In genomic region chr16:21943571-21943970, GRCh38 we compare ENCODE assay signal across 35 cellular contexts. TPM values are rescaled to one million over a fixed set of nuclear protein-coding genes. Genes with fewer than 3 reads are reported as not detected.
"Had no signal": no experiment of that assay in that cellular context is flagged by ENCODE, and none has a peak within 500 bp of the region (broad histone marks: within the 10 kb centered on the region; RNA-seq: fewer than 3 reads in every experiment).

No MANE protein-coding gene starts in this region.

- DNase-seq: naive thymus-derived CD8-positive, alpha-beta T cell; nephron progenitor cell; occipital lobe; ovary; posterior cingulate gyrus; psoas muscle; right cardiac atrium; right lobe of liver; sigmoid colon; spleen; stimulated activated CD4-positive, alpha-beta T cell treated with anti-CD3 and anti-CD28 coated beads, Interleukin-12 subunit alpha, Interleukin-12 subunit beta, amount 100 ng/mL, for 4 hours; stimulated activated CD4-positive, alpha-beta T cell treated with anti-CD3 and anti-CD28 coated beads, Interleukin-1b, Interleukin-23, amount 100 ng/mL, for 48 hours; stimulated activated CD4-positive, alpha-beta T cell treated with anti-CD3 and anti-CD28 coated beads, Interleukin-4, amount 100 ng/mL, for 1 hour; stimulated activated CD4-positive, alpha-beta T cell treated with anti-CD3 and anti-CD28 coated beads, Interleukin-4, amount 100 ng/mL, for 4 hours; stimulated activated CD8-positive, alpha-beta memory T cell treated with anti-CD3 and anti-CD28 coated beads, Interleukin-4, amount 100 ng/mL, for 48 hours; stimulated activated naive CD4-positive, alpha-beta T cell; stimulated activated naive CD8-positive, alpha-beta T cell treated with anti-CD3 and anti-CD28 coated beads, Interleukin-15, amount 100 ng/mL, for 72 hours; stimulated activated naive CD8-positive, alpha-beta T cell treated with anti-CD3 and anti-CD28 coated beads, Interleukin-15, Interleukin-2, amounts not matched to agents 100 U/mL and 50 U/mL, for 24 hours; substantia nigra; testis; tibial artery; transverse colon; upper lobe of right lung; uterus had no signal

- H3K27me3 ChIP-seq: ovary, right lobe of liver, sigmoid colon, spleen, suprapubic skin, testis, tibial artery, transverse colon, upper lobe of right lung, uterus had no signal

- H3K9me3 ChIP-seq: ovary, psoas muscle, right lobe of liver, sigmoid colon, spleen, suprapubic skin, testis, tibial artery, transverse colon, upper lobe of right lung, uterus had no signal

- H3K4me2 ChIP-seq: smooth muscle cell had no signal

- H3K36me3 ChIP-seq: ovary, right lobe of liver, sigmoid colon, spleen, suprapubic skin, tibial artery, transverse colon, upper lobe of right lung, uterus had no signal

- H3K9ac ChIP-seq: parathyroid adenoma had no signal

- H3K4me3 ChIP-seq: ovary, psoas muscle, right lobe of liver, sigmoid colon, skin epidermis, smooth muscle cell, spleen, suprapubic skin, testis, tibial artery, transverse colon, upper lobe of right lung, uterus had no signal

- H3K4me1 ChIP-seq: parathyroid adenoma, psoas muscle, sigmoid colon, suprapubic skin, testis, tibial artery, transverse colon, upper lobe of right lung, uterus had no signal

- H3K27ac ChIP-seq: ovary, parathyroid adenoma, psoas muscle, right lobe of liver, sigmoid colon, skin epidermis, spleen, suprapubic skin, testis, tibial artery, transverse colon, upper lobe of right lung, uterus had no signal

- H2AFZ ChIP-seq: parathyroid adenoma had no signal

RNA-seq across cellular contexts. Expression of gene PDZD9, which starts 57.3 kb away (rescaled TPM):
- total RNA-seq: naive thymus-derived CD8-positive, alpha-beta T cell; natural killer cell treated with Interleukin-12 subunit alpha and Interleukin-12 subunit beta and Interleukin-15 and Interleukin-18, amount 100 ng/mL, for 72 hours; neural crest cell; occipital lobe; osteoblast; ovary; progenitor cell of endocrine pancreas; psoas muscle; renal cortical epithelial cell; right cardiac atrium; right lobe of liver; sigmoid colon; smooth muscle cell; spleen; suprapubic skin; transverse colon; upper lobe of right lung; urinary bladder; uterus had no signal
- polyA plus RNA-seq: ovary, right cardiac atrium, sigmoid colon, smooth muscle cell, spleen, thymus had no signal
